Comparison of ENCODE assay signal across 8 cellular contexts in the genomic region with DNA sequence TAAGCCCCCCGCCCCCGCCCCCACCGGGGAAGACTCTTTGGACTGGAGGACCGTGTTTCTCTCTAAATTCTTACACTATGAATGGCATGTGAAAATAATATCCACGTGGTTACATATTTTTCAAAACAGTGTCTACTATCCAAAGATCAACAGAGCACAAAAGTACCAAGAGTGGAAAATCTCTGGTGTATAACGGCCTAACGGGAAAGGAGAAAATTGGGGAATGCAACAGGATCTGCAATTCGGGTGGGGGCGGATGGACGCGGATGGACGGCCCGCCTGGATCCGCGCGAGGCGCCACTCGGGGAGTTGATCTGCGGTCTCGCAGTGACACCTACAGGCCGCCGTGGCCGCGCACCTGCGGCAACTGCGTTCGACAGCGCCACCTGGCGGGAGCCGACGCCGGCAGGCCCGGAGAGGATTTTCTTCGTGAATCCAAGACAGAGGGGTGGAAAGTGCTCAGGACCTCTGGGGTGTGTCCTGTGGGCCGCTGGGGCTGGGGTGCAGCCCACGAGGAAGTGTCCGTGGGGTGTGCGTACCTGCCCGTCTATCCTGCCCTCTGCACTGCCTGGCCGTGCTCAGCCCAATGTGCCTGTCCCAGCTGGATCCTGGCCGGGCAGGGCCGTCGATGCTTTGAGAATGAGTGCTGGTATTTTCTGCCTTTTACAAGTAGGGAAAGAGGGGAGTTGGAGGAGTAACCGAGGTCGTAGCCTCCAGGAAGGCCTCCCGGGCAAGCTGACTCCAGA. TPM values are rescaled to one million over a fixed set of nuclear protein-coding genes. Genes with fewer than 3 reads are reported as not detected.
DNase-seq lines count a peak whose midpoint lies in the region; ATAC-seq and TF ChIP-seq lines count a peak whose summit lies in the region.

No MANE protein-coding gene starts in this region.

- no peak overlapping the region for H3K23ac ChIP-seq in H9 (ENCODE audit: insufficient read length, low read depth, low read length)

- peak overlapping the region in 1 of 2 experiments; percentile 46; a peak in 1 of 5 replicates for H3K4me3 Mint-ChIP-seq in H9

- H3K4me1 Mint-ChIP-seq in H9 = peaks cover 0 to 3% of the 10 kb centered on the region in 2 experiments; a peak in 1 of 4 replicates

- H3K79me2 ChIP-seq in DOHH2 (ENCODE audit: control insufficient read depth, low read length) (no peaks in the 10 kb centered on the region), H9 (ENCODE audit: insufficient read depth, low read length) (no peaks in the 10 kb centered on the region)

- H2BK15ac ChIP-seq in H9 (ENCODE audit: low read depth, low read length) = no peak overlapping the region

- no peak overlapping the region for H3K4ac ChIP-seq in H9 (ENCODE audit: low read depth, low read length)

- no peak overlapping the region for H2AK5ac ChIP-seq in H9 (ENCODE audit: insufficient read length, low read length)

- H3K9me3 ChIP-seq in DOHH2 (ENCODE audit: control insufficient read depth, insufficient read depth, low read length) (no peaks in the 10 kb centered on the region), H9 (ENCODE audit: control insufficient read depth, low read depth, low read length) (no peaks in the 10 kb centered on the region), iPS-15b (ENCODE audit: control insufficient read depth, insufficient read depth, low read length) (no peaks in the 10 kb centered on the region)

- no peaks in the 10 kb centered on the region for H3K9me2 ChIP-seq in DOHH2 (replicated peaks; ENCODE audit: control insufficient read depth, low read length)

- no peak overlapping the region for H3K18ac ChIP-seq in H9 (ENCODE audit: insufficient read length, low read depth, low read length)

- H3K56ac ChIP-seq in H9 (ENCODE audit: insufficient read length, low read depth, low read length) = no peak overlapping the region

- H3K4me2 ChIP-seq in DOHH2 (ENCODE audit: low read length) (peak overlapping the region; percentile 42), H9 (ENCODE audit: insufficient read depth, insufficient read length, low read length) (peak overlapping the region; percentile 1)

- H3K23me2 ChIP-seq in H9 (ENCODE audit: insufficient read length, low read depth, low read length, poor library complexity, severe bottlenecking) = no peaks in the 10 kb centered on the region

- H3K36me3 ChIP-seq in DOHH2 (ENCODE audit: control insufficient read depth, low read length) (no peaks in the 10 kb centered on the region), iPS-15b (ENCODE audit: control insufficient read depth, insufficient read depth, low read length) (no peaks in the 10 kb centered on the region)

- peaks cover 11% of the 10 kb centered on the region for H3K27me3 ChIP-seq in DOHH2 (ENCODE audit: control insufficient read depth, low read length)
- H3K27me3 ChIP-seq in H9 (ENCODE audit: insufficient read depth, low read length) = no peaks in the 10 kb centered on the region
- no peaks in the 10 kb centered on the region for H3K27me3 ChIP-seq in iPS-15b (ENCODE audit: control insufficient read depth, insufficient read depth, low read length)

- no peak overlapping the region for H3K27ac ChIP-seq in DOHH2 (ENCODE audit: low read depth, low read length)
- no peak overlapping the region for H3K27ac ChIP-seq in H9 (ENCODE audit: insufficient read length, low read depth, low read length)

- no peaks in the 10 kb centered on the region for H3K79me1 ChIP-seq in H9 (ENCODE audit: insufficient read depth, low read depth, low read length, poor library complexity, severe bottlenecking)

- TF ChIP-seq CTCF in DOHH2 (IDR thresholded peaks at IDR 0.05; ENCODE audit: low read depth, low read length, poor library complexity, severe bottlenecking) = peak; percentile 100
- peak; percentile 100; the same call in 2 of the 3 replicates for TF ChIP-seq CTCF in H9 (conservative IDR thresholded peaks at IDR 0.05)
- peak; percentile 100 for TF ChIP-seq CTCF in astrocyte of the spinal cord (IDR thresholded peaks at IDR 0.05; ENCODE audit: low read depth, low read length)

- no peak overlapping the region for H4K91ac ChIP-seq in H9 (ENCODE audit: insufficient read length, low read depth, low read length)

- H4K20me1 ChIP-seq in DOHH2 (ENCODE audit: control insufficient read depth, insufficient read depth, low read depth, low read length) = no peaks in the 10 kb centered on the region
- H4K20me1 ChIP-seq in H9 (ENCODE audit: control insufficient read depth, insufficient read depth, insufficient read length) = no peaks in the 10 kb centered on the region

- H3K9ac ChIP-seq in H9 (ENCODE audit: extremely low read depth, insufficient read length, low read length) (no peak overlapping the region), iPS-15b (ENCODE audit: low read depth, low read length) (no peak overlapping the region)

- H3K27ac Mint-ChIP-seq in H9 = no peak overlapping the region; a peak in 2 of 7 replicates

- H4K8ac ChIP-seq in H9 (replicated peaks; ENCODE audit: insufficient read length, low read depth, low read length) = no peak overlapping the region

- in situ Hi-C loops in astrocyte of the spinal cord (cut with HindIII; ENCODE audit: low sequenced_read_pairs) = no loop called here

- no peak overlapping the region for H2BK12ac ChIP-seq in H9 (ENCODE audit: insufficient read length, low read depth, low read length)

- no peak overlapping the region for H3K14ac ChIP-seq in H9 (ENCODE audit: insufficient read depth, low read length)

- H2BK20ac ChIP-seq in H9 (ENCODE audit: low read depth, low read length, poor library complexity, severe bottlenecking) = no peak overlapping the region

- H3K27me3 Mint-ChIP-seq in H9 (ENCODE audit: low read depth) = peaks cover 11% of the 10 kb centered on the region

- H3K9me3 Mint-ChIP-seq in H9 = no peaks in the 10 kb centered on the region; a peak in 2 of 5 replicates

- H2BK5ac ChIP-seq in H9 (ENCODE audit: insufficient read length, low read length) = no peak overlapping the region

- ATAC-seq in GM19328 (IDR thresholded peaks at IDR 0.05; ENCODE audit: unreplicated experiment) = no peak

- H2BK120ac ChIP-seq in H9 (ENCODE audit: low read depth, low read length, poor library complexity, severe bottlenecking) = no peak overlapping the region

- no CpG with 5 or more reads among the region's 46 CpGs for WGBS in H9 (ENCODE audit: extremely low coverage, insufficient read length, low lambda C conversion rate)

- H3K4me3 ChIP-seq in DOHH2 (ENCODE audit: low read length) = no peak overlapping the region
- no peak overlapping the region for H3K4me3 ChIP-seq in astrocyte of the spinal cord (ENCODE audit: low read depth, low read length)
- H3K4me3 ChIP-seq in iPS-15b (ENCODE audit: low read depth, low read length) = peak overlapping the region; percentile 45

- DNase-seq in H9 (peak; percentile 83), NCI-H1092 (lab: John Stamatoyannopoulos, UW) (peak; percentile 29), UCSD-AML1 (lab: John Stamatoyannopoulos, UW; ENCODE audit: unreplicated experiment) (peak; percentile 85), astrocyte of the spinal cord (ENCODE audit: low read depth, low spot score) (peak; percentile 60)
- peak; percentile 72 to 83 for DNase-seq in stimulated activated CD4-positive, alpha-beta T cell treated with anti-CD3 and anti-CD28 coated beads, Interleukin-12 subunit alpha, Interleukin-12 subunit beta, amount 100 ng/mL, for 24 hours (ENCODE audit: low read depth in 2 of 2)

- H2AFZ ChIP-seq in H9 (ENCODE audit: low read length) = no peak overlapping the region

- 0 out of 2 replicates have a peak, but pooled peaks cover 3% of the 10 kb centered on the region for H3F3A ChIP-seq in DOHH2 (ENCODE audit: control insufficient read depth, insufficient read depth)

- no peak overlapping the region for H4K5ac ChIP-seq in H9 (ENCODE audit: insufficient read length, low read depth, low read length)

- no peaks in the 10 kb centered on the region for H3K36me3 Mint-ChIP-seq in H9 (ENCODE audit: insufficient read depth in 1 of 3, low read depth in 3 of 3)

- H3T11ph ChIP-seq in H9 (ENCODE audit: low read length) = no peak overlapping the region

- H3K4me1 ChIP-seq in DOHH2 (ENCODE audit: control insufficient read depth, low read length) (no peaks in the 10 kb centered on the region), H9 (ENCODE audit: insufficient read depth, low read length) (no peaks in the 10 kb centered on the region), iPS-15b (ENCODE audit: control insufficient read depth, insufficient read depth, low read length) (no peaks in the 10 kb centered on the region)

RNA-seq across cellular contexts. Expression of a gene that starts 18.6 kb away (rescaled TPM):
- total RNA-seq in H9 (2021) = not detected in 2 replicates

Comparison
In these comparisons a context has a peak if more than half of its experiments do, and no peak if none do; other contexts are left out.
1. DNase-seq: peak in every context shown above with its lines; median percentile 85 in UCSD-AML1; 83 in H9; 78 in stimulated activated CD4-positive, alpha-beta T cell treated with anti-CD3 and anti-CD28 coated beads, Interleukin-12 subunit alpha, Interleukin-12 subunit beta, amount 100 ng/mL, for 24 hours; 60 in astrocyte of the spinal cord; 29 in NCI-H1092.